ENCODE assay signal across 25 cellular contexts in the genomic region with DNA sequence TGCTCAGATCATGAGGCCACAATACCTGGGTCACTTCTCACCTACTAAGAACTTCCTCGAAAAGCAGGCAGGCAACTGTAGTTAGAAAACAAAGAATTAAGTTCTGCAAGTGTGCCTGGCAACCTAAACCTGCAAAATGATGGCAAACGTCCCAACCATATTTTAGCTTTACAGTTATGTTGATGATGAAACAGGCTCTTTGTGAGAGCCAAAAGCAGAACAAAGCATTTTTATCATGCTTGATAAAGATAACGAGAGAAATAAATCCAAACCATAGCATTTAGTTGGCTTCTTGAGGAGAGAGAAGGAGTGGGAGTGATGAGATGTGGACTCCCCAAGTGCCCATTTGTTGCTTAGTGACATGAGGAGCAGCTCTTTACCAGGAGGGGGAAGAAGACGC.
A peak's percentile ranks its signal among the peaks of the same experiment; 100 is the strongest.
DNase-seq lines count a peak whose midpoint lies in the region; ATAC-seq, FAIRE-seq and TF ChIP-seq lines count a peak whose summit lies in the region.
"Had no signal": no experiment of that assay in that cellular context is flagged by ENCODE, and none has a peak within 500 bp of the region (broad histone marks: within the 10 kb centered on the region; RNA-seq: fewer than 3 reads in every experiment).

No MANE protein-coding gene starts in this region.

- H3K27me3 ChIP-seq in SK-N-SH (ENCODE audit: insufficient read depth) (no peaks in the 10 kb centered on the region), adipocyte (replicated peaks; ENCODE audit: control insufficient read depth, insufficient read depth, low read length) (no peaks in the 10 kb centered on the region), pancreas (no peaks in the 10 kb centered on the region)
- H3K27me3 ChIP-seq: Peyer's patch, SJCRH30 had no signal

- intact Hi-C loops in pancreas (cut with DNase I): no loop called here

- no peak for FAIRE-seq in pancreas (lab: Jason Lieb, UNC)
- FAIRE-seq: D721Med, GM18507, HTR-8/SVneo had no signal

- no peak for ATAC-seq in SK-N-SH treated with all-trans-retinoic acid at 6 μM for 48 hours
- peak in 3 of 4 donors; percentile 30 to 45 (median 31) for ATAC-seq in pancreas
- ATAC-seq in GM19324 (IDR thresholded peaks at IDR 0.05; ENCODE audit: low FRiP score, unreplicated experiment): no peak

- no peaks in the 10 kb centered on the region for H4K20me1 ChIP-seq in SK-N-SH (ENCODE audit: insufficient read depth)

- H3F3A ChIP-seq in SK-N-SH (replicated peaks; ENCODE audit: insufficient read depth): no peaks in the 10 kb centered on the region

- TF ChIP-seq CTCF in SK-N-SH (IDR thresholded peaks at IDR 0.05): no peak
- no peak for TF ChIP-seq CTCF in fibroblast of pulmonary artery (IDR thresholded peaks at IDR 0.05; ENCODE audit: low read length, missing control alignments)
- no peak for TF ChIP-seq CTCF in pancreas (IDR thresholded peaks at IDR 0.05)

- H3K4me3 ChIP-seq in SK-N-SH (ENCODE audit: low read depth in 2 of 2, low read length in 1 of 2) (no peak overlapping the region), adipocyte (ENCODE audit: low read length) (no peak overlapping the region), fibroblast of pulmonary artery (replicated peaks; ENCODE audit: low read depth, low read length) (no peak overlapping the region), pancreas (no peak overlapping the region)
- H3K4me3 ChIP-seq: Peyer's patch, SJCRH30 had no signal

- H3K36me3 ChIP-seq in SK-N-SH (replicated peaks in 1 of 2; ENCODE audit: control insufficient read depth in 1 of 2, insufficient read depth in 2 of 2, low read length in 1 of 2) (no peaks in the 10 kb centered on the region), adipocyte (ENCODE audit: control insufficient read depth, insufficient read depth, low read length, severe bottlenecking) (no peaks in the 10 kb centered on the region), pancreas (no peaks in the 10 kb centered on the region)
- H3K36me3 ChIP-seq: Peyer's patch, SJCRH30 had no signal

- H3K27ac ChIP-seq in SK-N-SH (ENCODE audit: low read depth in 2 of 2, low read length in 1 of 2) (no peak overlapping the region), pancreas (no peak overlapping the region)
- H3K27ac ChIP-seq: Peyer's patch, SJCRH30 had no signal

- POLR2A ChIA-PET in SK-N-SH (lab: Yijun Ruan, JAX): no interaction called here

- no peak for DNase-seq in SK-N-SH
- DNase-seq in adipocyte (ENCODE audit: low read depth): peak; percentile 35
- peak; percentile 77 for DNase-seq in fibroblast of pulmonary artery (ENCODE audit: low read depth)
- DNase-seq in pancreas: no peak
- DNase-seq in ecto neural progenitor cell (ENCODE audit: low spot score): no peak
- DNase-seq in activated CD4-positive, alpha-beta T cell treated with anti-CD3 and anti-CD28 coated beads for 48 hours: no peak
- DNase-seq: 8988T; AML-193; C1 segment of cervical spinal cord; CD8-positive, alpha-beta memory T cell; DMS53; GDM1; GOT3; HCEC 1CT; KG1; NCI-H1092 treated with DMSO at 0.1 percent for 48 hours; NCI-H1930; NCI-H526; Peyer's patch; SJCRH30 had no signal

- H3K4me1 ChIP-seq in SK-N-SH (ENCODE audit: control insufficient read depth in 1 of 2, insufficient read depth in 2 of 2, low read depth in 1 of 2, low read length in 1 of 2): peaks cover 0 to 5% of the 10 kb centered on the region in 2 experiments; a peak in 1 of 4 replicates
- peaks cover 16% of the 10 kb centered on the region for H3K4me1 ChIP-seq in adipocyte (ENCODE audit: control insufficient read depth, insufficient read depth, low read length)
- H3K4me1 ChIP-seq in pancreas: peaks cover 12 to 24% (median 20%) of the 10 kb centered on the region in 3 donors
- H3K4me1 ChIP-seq: Peyer's patch, SJCRH30 had no signal

- H2AFZ ChIP-seq in SK-N-SH (ENCODE audit: low read depth): no peak overlapping the region

- H3K9me3 ChIP-seq in SK-N-SH (no peaks in the 10 kb centered on the region), adipocyte (ENCODE audit: control insufficient read depth, low read length) (no peaks in the 10 kb centered on the region), pancreas (no peaks in the 10 kb centered on the region)
- H3K9me3 ChIP-seq: Peyer's patch, SJCRH30 had no signal

- WGBS in SK-N-SH (ENCODE audit: low lambda C conversion rate): 69% methylated on average over 4 of the region's 4 CpGs
- WGBS in pancreas, 2 donors: 36 to 43% methylated on average over 4 of the region's 4 CpGs

- CTCF ChIA-PET in SK-N-SH (lab: Yijun Ruan, JAX): no interaction called here

- no peak overlapping the region for H3K4me2 ChIP-seq in SK-N-SH

- no peaks in the 10 kb centered on the region for H3K79me2 ChIP-seq in SK-N-SH (ENCODE audit: insufficient read depth)

- H3K9me2 ChIP-seq in SK-N-SH: no peaks in the 10 kb centered on the region

- no peak for TF ChIP-seq RAD21 in SK-N-SH (IDR thresholded peaks at IDR 0.05; ENCODE audit: low read length)

- TF ChIP-seq EP300 in SK-N-SH (IDR thresholded peaks at IDR 0.05; ENCODE audit: borderline replicate concordance in 1 of 2, low read depth in 1 of 2, low read length in 1 of 2): no peak

- no peak overlapping the region for H3K9ac ChIP-seq in SK-N-SH
- no peak overlapping the region for H3K9ac ChIP-seq in adipocyte (ENCODE audit: low read length)

TF ChIP-seq in SK-N-SH treated with all-trans-retinoic acid at 6 μM for 48 hours, 23 proteins besides CTCF, POLR2A, EP300 and RAD21:
- TF ChIP-seq ISL1 (CRISPR knock-in tag; IDR thresholded peaks at IDR 0.05) (peak; percentile 60), ZC3H10 (CRISPR knock-in tag; IDR thresholded peaks at IDR 0.05) (no peak)

TF ChIP-seq in SK-N-SH, 30 proteins besides CTCF, POLR2A, EP300 and RAD21:
- no peak for TF ChIP-seq POLR2AphosphoS5 (IDR thresholded peaks at IDR 0.05; ENCODE audit: low read depth, low read length)
- no peak for TF ChIP-seq TCF12 (IDR thresholded peaks at IDR 0.05)
- TF ChIP-seq MEF2A (IDR thresholded peaks at IDR 0.05; ENCODE audit: borderline replicate concordance, low read depth): no peak
- TF ChIP-seq TAF1 (IDR thresholded peaks at IDR 0.05; ENCODE audit: borderline replicate concordance, low read depth, low read length): no peak
- no peak for TF ChIP-seq USF1 (IDR thresholded peaks at IDR 0.05; ENCODE audit: borderline replicate concordance, low read depth)
- TF ChIP-seq GABPA (IDR thresholded peaks at IDR 0.05; ENCODE audit: low read depth): no peak
- no peak for TF ChIP-seq FOXM1 (IDR thresholded peaks at IDR 0.05; ENCODE audit: low read depth)
- no peak for TF ChIP-seq RXRA (IDR thresholded peaks at IDR 0.05; ENCODE audit: borderline replicate concordance, low read depth)
- TF ChIP-seq, protein P1, sequence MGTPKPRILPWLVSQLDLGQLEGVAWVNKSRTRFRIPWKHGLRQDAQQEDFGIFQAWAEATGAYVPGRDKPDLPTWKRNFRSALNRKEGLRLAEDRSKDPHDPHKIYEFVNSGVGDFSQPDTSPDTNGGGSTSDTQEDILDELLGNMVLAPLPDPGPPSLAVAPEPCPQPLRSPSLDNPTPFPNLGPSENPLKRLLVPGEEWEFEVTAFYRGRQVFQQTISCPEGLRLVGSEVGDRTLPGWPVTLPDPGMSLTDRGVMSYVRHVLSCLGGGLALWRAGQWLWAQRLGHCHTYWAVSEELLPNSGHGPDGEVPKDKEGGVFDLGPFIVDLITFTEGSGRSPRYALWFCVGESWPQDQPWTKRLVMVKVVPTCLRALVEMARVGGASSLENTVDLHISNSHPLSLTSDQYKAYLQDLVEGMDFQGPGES (IDR thresholded peaks at IDR 0.05; ENCODE audit: low read depth, low read length): no peak
- TF ChIP-seq ELF1 (IDR thresholded peaks at IDR 0.05): no peak
- no peak for TF ChIP-seq YY1 (IDR thresholded peaks at IDR 0.05; ENCODE audit: low read depth)
- no peak for TF ChIP-seq SMC3 (IDR thresholded peaks at IDR 0.05; ENCODE audit: low read depth, low read length)
- no peak for TF ChIP-seq MXI1 (IDR thresholded peaks at IDR 0.05; ENCODE audit: low read depth, low read length)
- no peak for TF ChIP-seq JUND (IDR thresholded peaks at IDR 0.05)
- no peak for TF ChIP-seq FOXJ3 (CRISPR knock-in tag; IDR thresholded peaks at IDR 0.05)
- TF ChIP-seq, protein P2, sequence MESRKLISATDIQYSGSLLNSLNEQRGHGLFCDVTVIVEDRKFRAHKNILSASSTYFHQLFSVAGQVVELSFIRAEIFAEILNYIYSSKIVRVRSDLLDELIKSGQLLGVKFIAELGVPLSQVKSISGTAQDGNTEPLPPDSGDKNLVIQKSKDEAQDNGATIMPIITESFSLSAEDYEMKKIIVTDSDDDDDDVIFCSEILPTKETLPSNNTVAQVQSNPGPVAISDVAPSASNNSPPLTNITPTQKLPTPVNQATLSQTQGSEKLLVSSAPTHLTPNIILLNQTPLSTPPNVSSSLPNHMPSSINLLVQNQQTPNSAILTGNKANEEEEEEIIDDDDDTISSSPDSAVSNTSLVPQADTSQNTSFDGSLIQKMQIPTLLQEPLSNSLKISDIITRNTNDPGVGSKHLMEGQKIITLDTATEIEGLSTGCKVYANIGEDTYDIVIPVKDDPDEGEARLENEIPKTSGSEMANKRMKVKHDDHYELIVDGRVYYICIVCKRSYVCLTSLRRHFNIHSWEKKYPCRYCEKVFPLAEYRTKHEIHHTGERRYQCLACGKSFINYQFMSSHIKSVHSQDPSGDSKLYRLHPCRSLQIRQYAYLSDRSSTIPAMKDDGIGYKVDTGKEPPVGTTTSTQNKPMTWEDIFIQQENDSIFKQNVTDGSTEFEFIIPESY (IDR thresholded peaks at IDR 0.05; ENCODE audit: borderline replicate concordance, low read depth): no peak
TF ChIP-seq in SK-N-SH: peak in this region for 0.

Comparison
In these comparisons a context has a peak if more than half of its experiments do, and no peak if none do; other contexts are left out.
1. ATAC-seq: peak in pancreas (3 of 4); none in SK-N-SH treated with all-trans-retinoic acid at 6 μM for 48 hours (single experiment) and GM19324 (single experiment).
2. DNase-seq: peak in adipocyte (single experiment) and fibroblast of pulmonary artery (single experiment); none in SK-N-SH (single experiment), pancreas (0 of 6), ecto neural progenitor cell (single experiment) and activated CD4-positive, alpha-beta T cell treated with anti-CD3 and anti-CD28 coated beads for 48 hours (single experiment).